Comparison of ENCODE assay signal across 8 cellular contexts in genomic region chr1:237736372-237737029, GRCh38.
DNase-seq lines count a peak whose midpoint lies in the region; ATAC-seq and TF ChIP-seq lines count a peak whose summit lies in the region.
"Had no signal": no experiment of that assay in that cellular context is flagged by ENCODE, and none has a peak within 500 bp of the region (broad histone marks: within the 10 kb centered on the region; RNA-seq: fewer than 3 reads in every experiment).

No MANE protein-coding gene starts in this region.

- no peak overlapping the region for H3K9ac ChIP-seq in neural progenitor cell

- no peak overlapping the region for H3K4me3 ChIP-seq in neural progenitor cell
- H3K4me3 ChIP-seq: pancreas had no signal

- no peaks in the 10 kb centered on the region for H3K4me1 ChIP-seq in neural progenitor cell

- H3F3A ChIP-seq in neural progenitor cell (ENCODE audit: low read depth): no peaks in the 10 kb centered on the region

- no peaks in the 10 kb centered on the region for H3K27me3 ChIP-seq in neural progenitor cell
- H3K27me3 ChIP-seq: pancreas had no signal

- peak; percentile 83 for ATAC-seq in GM18867 (IDR thresholded peaks at IDR 0.05; ENCODE audit: unreplicated experiment)
- ATAC-seq in GM18909 (IDR thresholded peaks at IDR 0.05; ENCODE audit: poor library complexity, unreplicated experiment): no peak

- no peaks in the 10 kb centered on the region for H3K36me3 ChIP-seq in neural progenitor cell
- H3K36me3 ChIP-seq: pancreas had no signal

- H4K20me1 ChIP-seq in neural progenitor cell (ENCODE audit: low read depth): no peaks in the 10 kb centered on the region

- no peak overlapping the region for H3K27ac Mint-ChIP-seq in neural progenitor cell

- DNase-seq in NCI-H1092 (lab: John Stamatoyannopoulos, UW): peak; percentile 13
- DNase-seq in T47D (ENCODE audit: low read depth in 1 of 2, low spot score in 1 of 2): peak; percentile 9 to 56
- DNase-seq in neural progenitor cell (ENCODE audit: low spot score): peak; percentile 42
- DNase-seq in GM19240 (ENCODE audit: insufficient read length, low spot score): no peak
- no peak for DNase-seq in HT-29 (ENCODE audit: low spot score)
- DNase-seq: pancreas had no signal

- no peaks in the 10 kb centered on the region for H3K27me3 Mint-ChIP-seq in neural progenitor cell (ENCODE audit: insufficient read depth, low read depth)

- peak; percentile 55 for TF ChIP-seq CTCF in neural progenitor cell (IDR thresholded peaks at IDR 0.05)

- no peak overlapping the region for H3K4me2 ChIP-seq in neural progenitor cell

- no peak overlapping the region for H3K4me3 Mint-ChIP-seq in neural progenitor cell

- in situ Hi-C loops in T47D (cut with HindIII; ENCODE audit: low pct_unique_long_range_greater_than_20kb, low sequenced_read_pairs): no loop called here

- H3K9me3 Mint-ChIP-seq in neural progenitor cell: no peaks in the 10 kb centered on the region

- peak overlapping the region; percentile 87 for H2AFZ ChIP-seq in neural progenitor cell (replicated peaks)

- H3K4me1 Mint-ChIP-seq in neural progenitor cell: peaks cover 4% of the 10 kb centered on the region

- no peaks in the 10 kb centered on the region for H3K36me3 Mint-ChIP-seq in neural progenitor cell

- no peaks in the 10 kb centered on the region for H3K9me3 ChIP-seq in neural progenitor cell (ENCODE audit: low read depth)
- H3K9me3 ChIP-seq: pancreas had no signal

- H3K79me2 ChIP-seq in neural progenitor cell (ENCODE audit: low read depth): no peaks in the 10 kb centered on the region

- no peak overlapping the region for H3K27ac ChIP-seq in neural progenitor cell
- H3K27ac ChIP-seq: pancreas had no signal

Comparison
In these comparisons a context has a peak if more than half of its experiments do, and no peak if none do; other contexts are left out.
1. DNase-seq: peak in NCI-H1092 (single experiment), T47D (2 of 2) and neural progenitor cell (single experiment); none in GM19240 (single experiment) and HT-29 (single experiment).